In the genomic region with DNA sequence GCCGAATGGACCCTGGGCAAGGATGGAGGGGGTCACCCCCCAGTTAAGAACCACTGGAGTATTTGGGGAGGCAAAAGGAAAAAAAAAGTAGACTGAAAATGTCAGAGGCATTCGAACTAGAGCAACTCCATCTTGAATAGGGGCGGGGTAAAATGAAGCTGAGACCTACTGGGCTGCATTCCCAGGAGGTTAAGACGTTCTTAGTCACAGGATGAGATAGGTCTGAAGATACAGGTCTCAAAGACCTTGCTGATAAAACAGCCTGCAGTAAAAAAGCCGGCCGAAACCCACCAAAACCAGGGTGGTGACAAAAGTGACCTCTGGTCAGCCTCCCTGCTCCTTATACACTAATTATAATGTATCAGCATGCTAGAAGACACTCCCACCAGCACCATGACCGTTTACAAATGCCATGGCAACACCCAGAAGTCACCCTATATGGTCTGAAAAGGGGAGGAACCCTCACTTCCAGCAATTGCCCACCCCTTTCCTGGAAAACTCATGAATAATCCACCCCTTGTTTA, we compare ENCODE assay signal across 16 cellular contexts.
A peak's percentile ranks its signal among the peaks of the same experiment; 100 is the strongest.
DNase-seq lines count a peak whose midpoint lies in the region; ATAC-seq and TF ChIP-seq lines count a peak whose summit lies in the region.
"Had no signal": no experiment of that assay in that cellular context is flagged by ENCODE, and none has a peak within 500 bp of the region (broad histone marks: within the 10 kb centered on the region; RNA-seq: fewer than 3 reads in every experiment).

No MANE protein-coding gene starts in this region.

- H3F3A ChIP-seq in GM23338 (replicated peaks; ENCODE audit: low read depth) (no peaks in the 10 kb centered on the region), PC-3 (ENCODE audit: low read length, unreplicated experiment) (no peaks in the 10 kb centered on the region)

- H3K27ac ChIP-seq in GM23338 (ENCODE audit: low read depth) (no peak overlapping the region), PC-3 (ENCODE audit: low read length) (no peak overlapping the region)
- H3K27ac ChIP-seq: C4-2B, Peyer's patch had no signal

- H3K9me3 Mint-ChIP-seq in GM23338 (no peaks in the 10 kb centered on the region), brain (peaks cover 0 to 4% (median 0%) of the 10 kb centered on the region in 5 experiments), type B pancreatic cell (no peaks in the 10 kb centered on the region)
- H3K9me3 Mint-ChIP-seq in activated CD4-positive, alpha-beta T cell treated with anti-CD3 and anti-CD28 coated beads, Interleukin-2, amount 10 ng/mL, durations not matched to agents 7 days and 5 days, result no peaks in the 10 kb centered on the region

- H3K9ac ChIP-seq in PC-3 (ENCODE audit: low read length), result no peak overlapping the region

- H3K79me2 ChIP-seq in GM23338 (replicated peaks; ENCODE audit: insufficient read depth), result no peaks in the 10 kb centered on the region
- H3K79me2 ChIP-seq in PC-3 (ENCODE audit: low read length), result no peaks in the 10 kb centered on the region

- H3K4me3 Mint-ChIP-seq in GM23338, result no peak overlapping the region
- H3K4me3 Mint-ChIP-seq in brain, result no peak overlapping the region
- no peak overlapping the region for H3K4me3 Mint-ChIP-seq in type B pancreatic cell
- H3K4me3 Mint-ChIP-seq in activated CD4-positive, alpha-beta T cell treated with anti-CD3 and anti-CD28 coated beads, Interleukin-2, amount 10 ng/mL, durations not matched to agents 7 days and 5 days, result no peak overlapping the region

- H3K9me2 ChIP-seq in GM23338 (ENCODE audit: insufficient read depth), result no peaks in the 10 kb centered on the region
- H3K9me2 ChIP-seq in PC-3 (replicated peaks; ENCODE audit: low read length), result no peaks in the 10 kb centered on the region

- intact Hi-C loops in PC-3 (cut with micrococcal nuclease), result no loop called here

- peaks cover 21% of the 10 kb centered on the region for H3K4me1 ChIP-seq in GM23338 (ENCODE audit: insufficient read depth)
- peaks cover 16% of the 10 kb centered on the region for H3K4me1 ChIP-seq in PC-3 (ENCODE audit: insufficient read depth, low read length)

- CTCF ChIA-PET in PC-3 (lab: Charles Lee), result no interaction called here
- CTCF ChIA-PET in activated CD4-positive, alpha-beta T cell treated with anti-CD3 and anti-CD28 coated beads, Interleukin-2, amount 10 ng/mL, durations not matched to agents 7 days and 5 days (lab: Charles Lee), result no interaction called here

- peak overlapping the region; percentile 7; the same call in 1 of the 2 replicates for H2AFZ ChIP-seq in GM23338
- no peak overlapping the region for H2AFZ ChIP-seq in PC-3 (ENCODE audit: low read length)

- H4K20me1 ChIP-seq in GM23338 (replicated peaks; ENCODE audit: insufficient read depth), result no peaks in the 10 kb centered on the region
- no peaks in the 10 kb centered on the region for H4K20me1 ChIP-seq in PC-3 (ENCODE audit: low read length)

- H3K27ac Mint-ChIP-seq in GM23338, result no peak overlapping the region
- peak overlapping the region in 4 of 5 experiments; percentile 41 to 95 (median 52) for H3K27ac Mint-ChIP-seq in brain
- peak overlapping the region; percentile 11 for H3K27ac Mint-ChIP-seq in type B pancreatic cell
- H3K27ac Mint-ChIP-seq in activated CD4-positive, alpha-beta T cell treated with anti-CD3 and anti-CD28 coated beads, Interleukin-2, amount 10 ng/mL, durations not matched to agents 7 days and 5 days, result no peak overlapping the region

- H3K4me2 ChIP-seq in GM23338 (no peak overlapping the region), PC-3 (ENCODE audit: low read length) (peak overlapping the region; percentile 1; the same call in 1 of the 2 replicates)

- peaks cover 25% of the 10 kb centered on the region for H3K4me1 Mint-ChIP-seq in GM23338
- H3K4me1 Mint-ChIP-seq in brain, result peaks cover 93% of the 10 kb centered on the region
- peaks cover 48% of the 10 kb centered on the region for H3K4me1 Mint-ChIP-seq in type B pancreatic cell (ENCODE audit: unreplicated experiment)
- peaks cover 3% of the 10 kb centered on the region for H3K4me1 Mint-ChIP-seq in activated CD4-positive, alpha-beta T cell treated with anti-CD3 and anti-CD28 coated beads, Interleukin-2, amount 10 ng/mL, durations not matched to agents 7 days and 5 days

- H3K27me3 ChIP-seq in GM23338 (ENCODE audit: insufficient read depth) (no peaks in the 10 kb centered on the region), PC-3 (ENCODE audit: low read length) (peaks cover 43% of the 10 kb centered on the region)

- H3K36me3 Mint-ChIP-seq in GM23338 (ENCODE audit: low read depth), result no peaks in the 10 kb centered on the region
- no peaks in the 10 kb centered on the region for H3K36me3 Mint-ChIP-seq in brain
- H3K36me3 Mint-ChIP-seq in type B pancreatic cell, result no peaks in the 10 kb centered on the region
- no peaks in the 10 kb centered on the region for H3K36me3 Mint-ChIP-seq in activated CD4-positive, alpha-beta T cell treated with anti-CD3 and anti-CD28 coated beads, Interleukin-2, amount 10 ng/mL, durations not matched to agents 7 days and 5 days (ENCODE audit: low read depth)

- H3K27me3 Mint-ChIP-seq in GM23338 (ENCODE audit: insufficient read depth, low read depth, poor library complexity) (peaks cover 4% of the 10 kb centered on the region), brain (peaks cover 16% of the 10 kb centered on the region), type B pancreatic cell (peaks cover 6% of the 10 kb centered on the region)
- H3K27me3 Mint-ChIP-seq in activated CD4-positive, alpha-beta T cell treated with anti-CD3 and anti-CD28 coated beads, Interleukin-2, amount 10 ng/mL, durations not matched to agents 7 days and 5 days, result peaks cover 40% of the 10 kb centered on the region

- DNase-seq in GM23338 (ENCODE audit: low spot score) (no peak), PC-3 (peak; percentile 70), type B pancreatic cell (ENCODE audit: extremely low spot score, unreplicated experiment) (no peak), omental fat pad (ENCODE audit: low spot score) (no peak), HK-2 (ENCODE audit: unreplicated experiment) (no peak)
- no peak for DNase-seq in activated CD4-positive, alpha-beta T cell treated with anti-CD3 and anti-CD28 coated beads, Interleukin-2, amount 10 ng/mL, durations not matched to agents 7 days and 5 days
- DNase-seq: COR-L47, NCI-H1105, NCI-H187 treated with DMSO at 0.1 percent for 48 hours, NCI-H2171, NCI-H774, Peyer's patch, SIG-M5 had no signal

- POLR2A ChIA-PET in PC-3 (lab: Charles Lee; ENCODE audit: unreplicated experiment), result no interaction called here
- POLR2A ChIA-PET in activated CD4-positive, alpha-beta T cell treated with anti-CD3 and anti-CD28 coated beads, Interleukin-2, amount 10 ng/mL, durations not matched to agents 7 days and 5 days (lab: Charles Lee), result no interaction called here

- BruUV-seq in PC-3 (replicated peaks; lab: Mats Ljungman, UMichigan), result no TSS peak

- H3K4me3 ChIP-seq in GM23338 (no peak overlapping the region), PC-3 (ENCODE audit: low read length) (no peak overlapping the region)
- H3K4me3 ChIP-seq: GM12878, Peyer's patch had no signal

- ATAC-seq in GM23338, result no peak
- ATAC-seq in PC-3, result peak; percentile 44; the same call in 1 of the 2 replicates
- ATAC-seq in omental fat pad (ENCODE audit: low FRiP score), result no peak
- ATAC-seq: GM12878 had no signal

- H3K36me3 ChIP-seq in GM23338 (ENCODE audit: insufficient read depth) (no peaks in the 10 kb centered on the region), PC-3 (ENCODE audit: low read depth, low read length) (no peaks in the 10 kb centered on the region)
- H3K36me3 ChIP-seq: Peyer's patch had no signal

- TF ChIP-seq CTCF in GM23338 (conservative IDR thresholded peaks at IDR 0.05; ENCODE audit: low read depth in 2 of 2) (no peak), PC-3 (conservative IDR thresholded peaks at IDR 0.05; ENCODE audit: low read depth, low read length) (no peak), brain (conservative IDR thresholded peaks at IDR 0.05) (no peak), type B pancreatic cell (conservative IDR thresholded peaks at IDR 0.05) (no peak), omental fat pad (IDR thresholded peaks at IDR 0.05) (no peak)

- H3K9me3 ChIP-seq in PC-3 (ENCODE audit: low read length), result no peaks in the 10 kb centered on the region
- H3K9me3 ChIP-seq: Peyer's patch had no signal

TF ChIP-seq in GM23338, 12 proteins besides CTCF, POLR2A, EP300 and RAD21 (continues in another document):
- no peak for TF ChIP-seq CREB1 (CRISPR knock-in tag; IDR thresholded peaks at IDR 0.05; ENCODE audit: low read depth)
- no peak for TF ChIP-seq EZH2phosphoT487 (IDR thresholded peaks at IDR 0.05; ENCODE audit: unreplicated experiment)
- TF ChIP-seq ZNF331 (CRISPR knock-in tag; IDR thresholded peaks at IDR 0.05; ENCODE audit: low read depth), result no peak
- TF ChIP-seq JUNB (IDR thresholded peaks at IDR 0.05; ENCODE audit: unreplicated experiment), result no peak
- TF ChIP-seq, protein P1, sequence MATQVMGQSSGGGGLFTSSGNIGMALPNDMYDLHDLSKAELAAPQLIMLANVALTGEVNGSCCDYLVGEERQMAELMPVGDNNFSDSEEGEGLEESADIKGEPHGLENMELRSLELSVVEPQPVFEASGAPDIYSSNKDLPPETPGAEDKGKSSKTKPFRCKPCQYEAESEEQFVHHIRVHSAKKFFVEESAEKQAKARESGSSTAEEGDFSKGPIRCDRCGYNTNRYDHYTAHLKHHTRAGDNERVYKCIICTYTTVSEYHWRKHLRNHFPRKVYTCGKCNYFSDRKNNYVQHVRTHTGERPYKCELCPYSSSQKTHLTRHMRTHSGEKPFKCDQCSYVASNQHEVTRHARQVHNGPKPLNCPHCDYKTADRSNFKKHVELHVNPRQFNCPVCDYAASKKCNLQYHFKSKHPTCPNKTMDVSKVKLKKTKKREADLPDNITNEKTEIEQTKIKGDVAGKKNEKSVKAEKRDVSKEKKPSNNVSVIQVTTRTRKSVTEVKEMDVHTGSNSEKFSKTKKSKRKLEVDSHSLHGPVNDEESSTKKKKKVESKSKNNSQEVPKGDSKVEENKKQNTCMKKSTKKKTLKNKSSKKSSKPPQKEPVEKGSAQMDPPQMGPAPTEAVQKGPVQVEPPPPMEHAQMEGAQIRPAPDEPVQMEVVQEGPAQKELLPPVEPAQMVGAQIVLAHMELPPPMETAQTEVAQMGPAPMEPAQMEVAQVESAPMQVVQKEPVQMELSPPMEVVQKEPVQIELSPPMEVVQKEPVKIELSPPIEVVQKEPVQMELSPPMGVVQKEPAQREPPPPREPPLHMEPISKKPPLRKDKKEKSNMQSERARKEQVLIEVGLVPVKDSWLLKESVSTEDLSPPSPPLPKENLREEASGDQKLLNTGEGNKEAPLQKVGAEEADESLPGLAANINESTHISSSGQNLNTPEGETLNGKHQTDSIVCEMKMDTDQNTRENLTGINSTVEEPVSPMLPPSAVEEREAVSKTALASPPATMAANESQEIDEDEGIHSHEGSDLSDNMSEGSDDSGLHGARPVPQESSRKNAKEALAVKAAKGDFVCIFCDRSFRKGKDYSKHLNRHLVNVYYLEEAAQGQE (IDR thresholded peaks at IDR 0.05; ENCODE audit: unreplicated experiment), result no peak

Comparison
In these comparisons a context has a peak if more than half of its experiments do, and no peak if none do; other contexts are left out.
1. H3K27ac Mint-ChIP-seq: peak in brain (4 of 5) and type B pancreatic cell (single experiment); none in GM23338 (single experiment) and activated CD4-positive, alpha-beta T cell treated with anti-CD3 and anti-CD28 coated beads, Interleukin-2, amount 10 ng/mL, durations not matched to agents 7 days and 5 days (single experiment).